ENCODE assay signal across 1 cellular context in the genomic region with DNA sequence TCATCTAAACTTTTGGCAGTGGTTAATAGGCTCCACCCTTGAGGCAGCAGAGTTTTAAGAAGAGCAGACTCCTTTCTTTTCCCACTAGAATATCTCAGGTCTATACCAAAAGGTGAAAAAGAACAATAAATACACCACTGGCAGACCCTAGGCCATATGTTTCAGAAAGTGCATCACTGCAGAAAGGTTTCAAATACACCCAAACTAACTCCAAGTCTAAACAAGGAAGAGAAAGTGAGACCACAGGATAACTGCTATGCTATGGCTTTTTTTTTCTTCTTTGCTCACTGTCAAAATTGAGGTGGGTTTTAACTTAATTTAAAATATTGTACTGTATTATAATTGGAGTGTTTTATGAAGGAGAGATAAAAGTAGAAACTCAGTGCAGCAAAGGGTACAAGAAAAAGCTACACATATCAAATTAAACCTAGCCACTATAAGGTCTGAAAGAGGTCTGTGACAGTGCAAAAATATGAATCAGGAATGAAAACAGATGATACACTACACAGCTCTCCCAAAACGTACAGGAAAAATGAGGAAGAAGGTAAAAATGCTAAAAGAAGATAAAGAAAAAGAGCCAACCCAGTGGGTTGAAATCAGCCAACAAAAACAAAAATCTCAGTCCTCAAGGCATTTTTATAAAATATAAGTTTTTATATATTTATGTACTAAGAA.
TF ChIP-seq lines count a peak whose summit lies in the region.

No MANE protein-coding gene starts in this region.

TF ChIP-seq in GM23338, 12 proteins besides CTCF, POLR2A, EP300 and RAD21 (continued from another document):
- TF ChIP-seq, protein P1, sequence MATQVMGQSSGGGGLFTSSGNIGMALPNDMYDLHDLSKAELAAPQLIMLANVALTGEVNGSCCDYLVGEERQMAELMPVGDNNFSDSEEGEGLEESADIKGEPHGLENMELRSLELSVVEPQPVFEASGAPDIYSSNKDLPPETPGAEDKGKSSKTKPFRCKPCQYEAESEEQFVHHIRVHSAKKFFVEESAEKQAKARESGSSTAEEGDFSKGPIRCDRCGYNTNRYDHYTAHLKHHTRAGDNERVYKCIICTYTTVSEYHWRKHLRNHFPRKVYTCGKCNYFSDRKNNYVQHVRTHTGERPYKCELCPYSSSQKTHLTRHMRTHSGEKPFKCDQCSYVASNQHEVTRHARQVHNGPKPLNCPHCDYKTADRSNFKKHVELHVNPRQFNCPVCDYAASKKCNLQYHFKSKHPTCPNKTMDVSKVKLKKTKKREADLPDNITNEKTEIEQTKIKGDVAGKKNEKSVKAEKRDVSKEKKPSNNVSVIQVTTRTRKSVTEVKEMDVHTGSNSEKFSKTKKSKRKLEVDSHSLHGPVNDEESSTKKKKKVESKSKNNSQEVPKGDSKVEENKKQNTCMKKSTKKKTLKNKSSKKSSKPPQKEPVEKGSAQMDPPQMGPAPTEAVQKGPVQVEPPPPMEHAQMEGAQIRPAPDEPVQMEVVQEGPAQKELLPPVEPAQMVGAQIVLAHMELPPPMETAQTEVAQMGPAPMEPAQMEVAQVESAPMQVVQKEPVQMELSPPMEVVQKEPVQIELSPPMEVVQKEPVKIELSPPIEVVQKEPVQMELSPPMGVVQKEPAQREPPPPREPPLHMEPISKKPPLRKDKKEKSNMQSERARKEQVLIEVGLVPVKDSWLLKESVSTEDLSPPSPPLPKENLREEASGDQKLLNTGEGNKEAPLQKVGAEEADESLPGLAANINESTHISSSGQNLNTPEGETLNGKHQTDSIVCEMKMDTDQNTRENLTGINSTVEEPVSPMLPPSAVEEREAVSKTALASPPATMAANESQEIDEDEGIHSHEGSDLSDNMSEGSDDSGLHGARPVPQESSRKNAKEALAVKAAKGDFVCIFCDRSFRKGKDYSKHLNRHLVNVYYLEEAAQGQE (IDR thresholded peaks at IDR 0.05; ENCODE audit: unreplicated experiment): no peak
- TF ChIP-seq CREB1 (CRISPR knock-in tag; IDR thresholded peaks at IDR 0.05; ENCODE audit: low read depth) (no peak), EZH2phosphoT487 (IDR thresholded peaks at IDR 0.05; ENCODE audit: unreplicated experiment) (no peak), EZH2 (IDR thresholded peaks at IDR 0.05; ENCODE audit: low read depth, unreplicated experiment) (no peak), STAT1 (IDR thresholded peaks at IDR 0.05; ENCODE audit: unreplicated experiment) (no peak), JUNB (IDR thresholded peaks at IDR 0.05; ENCODE audit: unreplicated experiment) (no peak), ZNF114 (CRISPR knock-in tag; IDR thresholded peaks at IDR 0.05) (no peak)
TF ChIP-seq in GM23338: peak in this region for 0.
